8 cellular contexts compared by ENCODE assay signal in genomic region chr5:90932052-90932699, GRCh38.
DNase-seq lines count a peak whose midpoint lies in the region; ATAC-seq, FAIRE-seq and TF ChIP-seq lines count a peak whose summit lies in the region.

No MANE protein-coding gene starts in this region.

- no peaks in the 10 kb centered on the region for H3K79me2 ChIP-seq in K562 (ENCODE audit: control insufficient read depth, insufficient read depth, low read length)

- BruUV-seq in K562 (replicated peaks; lab: Mats Ljungman, UMichigan) = no TSS peak

- H3K4me1 ChIP-seq in NT2/D1 (ENCODE audit: insufficient read depth, insufficient read length) (no peaks in the 10 kb centered on the region), K562 (replicated peaks in 1 of 2; ENCODE audit: control insufficient read depth in 2 of 2, insufficient read depth in 2 of 2, low read length in 2 of 2) (peaks cover 0 to 12% of the 10 kb centered on the region in 2 experiments; a peak in 2 of 5 replicates)

- H4K20me1 ChIP-seq in K562 (replicated peaks; ENCODE audit: control insufficient read depth, insufficient read depth, low read length) = no peaks in the 10 kb centered on the region

- H3K9ac ChIP-seq in NT2/D1 (ENCODE audit: insufficient read length, low read depth) = no peak overlapping the region
- H3K9ac ChIP-seq in K562 (ENCODE audit: insufficient read depth in 1 of 2, low read depth in 2 of 2, low read length in 2 of 2) = no peak overlapping the region

- peak; percentile 17 for DNase-seq in activated CD8-positive, alpha-beta memory T cell treated with anti-CD3 and anti-CD28 coated beads, Interleukin-2, amount 50 U/mL, for 4 hours
- no peak for DNase-seq in activated CD8-positive, alpha-beta memory T cell treated with anti-CD3 and anti-CD28 coated beads for 24 hours
- DNase-seq in NT2/D1 (ENCODE audit: low read depth, low spot score) = peak; percentile 28
- peak; percentile 49 to 67 (median 56) for DNase-seq in K562 (ENCODE audit: extremely low read depth in 1 of 4, low spot score in 3 of 4)
- peak; percentile 51 for DNase-seq in iPS-NIHi11 (ENCODE audit: low spot score)
- DNase-seq in stimulated activated CD4-positive, alpha-beta T cell treated with anti-CD3 and anti-CD28 coated beads, Interleukin-15, amount 100 ng/mL, for 24 hours = peak; percentile 36

- H3K9me1 ChIP-seq in K562 (ENCODE audit: control insufficient read depth, insufficient read depth, low read length) = no peaks in the 10 kb centered on the region

- TF ChIP-seq CTCF in K562 (IDR thresholded peaks at IDR 0.05 in 2 of 3, conservative IDR thresholded peaks at IDR 0.05 in 1 of 3; ENCODE audit: insufficient read depth in 2 of 3, low read depth in 1 of 3, low read length in 3 of 3) = peak; percentile 60 to 82 (median 81); a peak in 5 of 6 replicates

- FAIRE-seq in K562 (lab: Jason Lieb, UNC) = peak; percentile 52

- no peaks in the 10 kb centered on the region for H3K9me3 ChIP-seq in NT2/D1 (ENCODE audit: insufficient read depth, low read length)
- no peaks in the 10 kb centered on the region for H3K9me3 ChIP-seq in K562 (replicated peaks; ENCODE audit: control insufficient read depth, insufficient read depth, low read depth, low read length)

- no peak overlapping the region for H3K27ac ChIP-seq in K562 (ENCODE audit: extremely low read depth, low read depth, low read length)

- H3K27me3 ChIP-seq in NT2/D1 (ENCODE audit: insufficient read depth, insufficient read length) (no peaks in the 10 kb centered on the region), K562 (ENCODE audit: control insufficient read depth in 2 of 2, insufficient read depth in 2 of 2, low read length in 2 of 2) (no peaks in the 10 kb centered on the region)

- CTCF ChIA-PET in K562 (lab: Yijun Ruan, JAX; ENCODE audit: low intra/inter-chr PET ratio) = interaction anchor here (0.7 to 3.9 kb wide), 5 partner anchors 65 to 487 kb away, joined by 3 to 28 read pairs (median 4); partner anchors contain the start of gene ARRDC3

- no peak overlapping the region for H3K4me3 ChIP-seq in NT2/D1 (ENCODE audit: insufficient read length, low read depth)
- no peak overlapping the region for H3K4me3 ChIP-seq in K562

- no peak for TF ChIP-seq EP300 in K562 (IDR thresholded peaks at IDR 0.05; ENCODE audit: low read length)

- in situ Hi-C loops in K562 (cut with MboI) = no loop called here

- peak; percentile 58 for ATAC-seq in HG02588 (IDR thresholded peaks at IDR 0.05; ENCODE audit: unreplicated experiment)
- ATAC-seq in K562 = peak; percentile 86
- no peak for ATAC-seq in activated CD4-positive, CD25-positive, alpha-beta regulatory T cell treated with anti-CD3 and anti-CD28 coated beads, Interleukin-2, amount 50 U/mL, for 24 hours

- no peaks in the 10 kb centered on the region for H3K36me3 ChIP-seq in NT2/D1 (ENCODE audit: insufficient read depth, insufficient read length, low read length)
- no peaks in the 10 kb centered on the region for H3K36me3 ChIP-seq in K562 (ENCODE audit: control insufficient read depth, insufficient read depth, low read length)

- TF ChIP-seq POLR2A in K562 (conservative IDR thresholded peaks at IDR 0.05) = no peak

- H2AFZ ChIP-seq in K562 (ENCODE audit: low read depth, low read length) = no peak overlapping the region

- H3K4me2 ChIP-seq in K562 (ENCODE audit: insufficient read depth, low read length) = no peak overlapping the region

- TF ChIP-seq RAD21 in K562 (CRISPR knock-in tag; conservative IDR thresholded peaks at IDR 0.05 in 1 of 2, IDR thresholded peaks at IDR 0.05 in 1 of 2) = peak; percentile 74 to 78

- intact Hi-C loops in K562 (cut with micrococcal nuclease) = loop anchor here (1.0 to 10.0 kb wide), 5 partner anchors 169 to 485 kb away; no protein-coding TSS in a partner anchor

- 11% methylated on average over 4 of the region's 4 CpGs for WGBS in K562 (ENCODE audit: insufficient coverage, low coverage, missing lambda C conversion rate)

- POLR2A ChIA-PET in K562 (lab: Yijun Ruan, JAX) = interaction anchor here (0.6 to 1.6 kb wide), 4 partner anchors 11 to 507 kb away, joined by 3 to 7 read pairs (median 4); partner anchors contain the start of gene ARRDC3

TF ChIP-seq in K562, 482 proteins besides CTCF, POLR2A, EP300 and RAD21:
- TF ChIP-seq CBX1 (IDR thresholded peaks at IDR 0.05; ENCODE audit: low read depth) (no peak), ZNF512 (tag; IDR thresholded peaks at IDR 0.05) (no peak), CHCHD3 (CRISPR knock-in tag; IDR thresholded peaks at IDR 0.05) (no peak), KLF16 (IDR thresholded peaks at IDR 0.05) (0 out of 2 replicates have a peak, but pooled peaks have one; percentile 23), ARID2 (IDR thresholded peaks at IDR 0.05) (peak; percentile 35; the same call in 1 of the 2 replicates), SUPT5H (IDR thresholded peaks at IDR 0.05) (no peak), SMARCA4 (IDR thresholded peaks at IDR 0.05) (no peak), IRF9 (tag; IDR thresholded peaks at IDR 0.05) (no peak), STAT5B (CRISPR knock-in tag; IDR thresholded peaks at IDR 0.05) (no peak), DEAF1 (CRISPR knock-in tag; IDR thresholded peaks at IDR 0.05) (peak; percentile 66), GATA2 (CRISPR knock-in tag; IDR thresholded peaks at IDR 0.05) (no peak), ZBTB17 (CRISPR knock-in tag; IDR thresholded peaks at IDR 0.05) (no peak), TEAD4 (IDR thresholded peaks at IDR 0.05; ENCODE audit: low read length) (no peak), TEAD4 (CRISPR knock-in tag; IDR thresholded peaks at IDR 0.05; ENCODE audit: borderline replicate concordance) (no peak), STAG1 (CRISPR knock-in tag; IDR thresholded peaks at IDR 0.05; ENCODE audit: borderline replicate concordance) (no peak), GABPA (tag; conservative IDR thresholded peaks at IDR 0.05; ENCODE audit: low read depth) (no peak), ETV1 (tag; conservative IDR thresholded peaks at IDR 0.05; ENCODE audit: low read depth) (no peak), ADNP (tag; IDR thresholded peaks at IDR 0.05) (0 out of 2 replicates have a peak, but pooled peaks have one; percentile 23), SMC3 (conservative IDR thresholded peaks at IDR 0.05; ENCODE audit: insufficient read depth, low read depth, low read length) (peak; percentile 47)

Comparison
In these comparisons a context has a peak if more than half of its experiments do, and no peak if none do; other contexts are left out.
1. ATAC-seq: peak in HG02588 (single experiment) and K562 (single experiment); none in activated CD4-positive, CD25-positive, alpha-beta regulatory T cell treated with anti-CD3 and anti-CD28 coated beads, Interleukin-2, amount 50 U/mL, for 24 hours (0 of 2).